In genomic region chrX:48683411-48683982, GRCh38 we compare ENCODE assay signal across 1 cellular context.
A peak's percentile ranks its signal among the peaks of the same experiment; 100 is the strongest.
TF ChIP-seq lines count a peak whose summit lies in the region.

TSS of gene WAS (plus strand) at chrX:48683799. CDS start at chrX:48683854, 55 bp downstream.

TF ChIP-seq in K562, 482 proteins besides CTCF, POLR2A, EP300 and RAD21 (continued from another document):
- TF ChIP-seq ZBTB40 (IDR thresholded peaks at IDR 0.05), result peak; percentile 76
- no peak for TF ChIP-seq ZBTB40 (CRISPR knock-in tag; IDR thresholded peaks at IDR 0.05)
- 0 out of 2 replicates have a peak, but pooled peaks have one; percentile 35 for TF ChIP-seq ZBTB7A (IDR thresholded peaks at IDR 0.05; ENCODE audit: borderline replicate concordance, control insufficient read depth, low read depth, low read length)
- peak; percentile 70 for TF ChIP-seq GABPB1 (CRISPR knock-in tag; IDR thresholded peaks at IDR 0.05)
- no peak for TF ChIP-seq ZNF431 (CRISPR knock-in tag; IDR thresholded peaks at IDR 0.05)
- TF ChIP-seq ZFP36 (IDR thresholded peaks at IDR 0.05; ENCODE audit: low read depth, low read length, partially characterized antibody), result peak; percentile 79
- TF ChIP-seq MYNN (IDR thresholded peaks at IDR 0.05), result no peak
- TF ChIP-seq MYNN (CRISPR knock-in tag; IDR thresholded peaks at IDR 0.05), result no peak
- TF ChIP-seq PHF8 (IDR thresholded peaks at IDR 0.05; ENCODE audit: borderline replicate concordance, low read length), result peak; percentile 33; the same call in 1 of the 2 replicates
- TF ChIP-seq SMARCA4 (IDR thresholded peaks at IDR 0.05), result no peak
- TF ChIP-seq MBD1 (CRISPR knock-in tag; IDR thresholded peaks at IDR 0.05), result no peak
- no peak for TF ChIP-seq E4F1 (CRISPR knock-in tag; IDR thresholded peaks at IDR 0.05; ENCODE audit: borderline replicate concordance)
- peak in 2 of 3 experiments; percentile 70 to 88; a peak in 4 of 6 replicates for TF ChIP-seq ZBTB11 (CRISPR knock-in tag; IDR thresholded peaks at IDR 0.05)
- TF ChIP-seq HDAC1 (IDR thresholded peaks at IDR 0.05), result no peak
- TF ChIP-seq ARID2 (IDR thresholded peaks at IDR 0.05), result no peak
- no peak for TF ChIP-seq ZNF384 (IDR thresholded peaks at IDR 0.05; ENCODE audit: low read depth, low read length)
- TF ChIP-seq MTA3 (IDR thresholded peaks at IDR 0.05; ENCODE audit: borderline replicate concordance), result no peak
- TF ChIP-seq ZNF311 (CRISPR knock-in tag; IDR thresholded peaks at IDR 0.05), result no peak
TF ChIP-seq in K562: peak in this region for 10.
